In the genomic region with DNA sequence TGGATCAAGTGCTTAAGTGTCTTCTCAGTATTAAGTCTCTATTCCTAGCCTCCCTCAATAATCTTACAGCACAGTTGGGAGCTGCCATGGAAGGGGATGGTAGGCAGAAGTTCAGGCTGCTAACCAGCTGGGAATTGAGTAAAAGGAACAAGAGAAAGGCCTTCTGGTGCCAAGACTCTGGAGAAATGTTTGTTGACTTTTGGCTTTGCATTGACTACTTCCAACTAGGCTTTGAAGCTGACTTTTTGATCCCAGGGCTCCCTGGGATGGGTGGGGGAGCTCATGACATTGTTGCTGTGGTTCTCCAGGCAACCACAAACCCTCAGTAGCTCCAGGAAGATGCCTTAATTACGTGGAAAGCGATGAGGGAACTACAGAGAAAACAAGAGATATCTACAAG, we compare ENCODE assay signal across 19 cellular contexts.
DNase-seq lines count a peak whose midpoint lies in the region; ATAC-seq and TF ChIP-seq lines count a peak whose summit lies in the region.
"Had no signal": no experiment of that assay in that cellular context is flagged by ENCODE, and none has a peak within 500 bp of the region (broad histone marks: within the 10 kb centered on the region; RNA-seq: fewer than 3 reads in every experiment).

No MANE protein-coding gene starts in this region.

- no peaks in the 10 kb centered on the region for H3K9me3 ChIP-seq in right cardiac atrium (ENCODE audit: control insufficient read depth, low read length)
- H3K9me3 ChIP-seq in heart left ventricle, result no peaks in the 10 kb centered on the region
- no peaks in the 10 kb centered on the region for H3K9me3 ChIP-seq in liver (ENCODE audit: control insufficient read depth in 4 of 4, low read length in 3 of 4)
- H3K9me3 ChIP-seq: adrenal gland, spleen, upper lobe of left lung had no signal

- H3K36me3 ChIP-seq in heart left ventricle (no peaks in the 10 kb centered on the region), liver (ENCODE audit: control insufficient read depth in 4 of 4, insufficient read depth in 3 of 4, low read depth in 1 of 4, low read length in 3 of 4) (no peaks in the 10 kb centered on the region)
- H3K36me3 ChIP-seq: adrenal gland, spleen, upper lobe of left lung had no signal

- TF ChIP-seq RAD21 in liver (IDR thresholded peaks at IDR 0.05), result peak in 1 of 2 donors; percentile 20

- H3K27me3 ChIP-seq in right cardiac atrium (ENCODE audit: control insufficient read depth, insufficient read depth) (no peaks in the 10 kb centered on the region), heart left ventricle (no peaks in the 10 kb centered on the region), liver (ENCODE audit: control insufficient read depth in 4 of 4, insufficient read depth in 4 of 4, low read length in 3 of 4) (no peaks in the 10 kb centered on the region)
- H3K27me3 ChIP-seq: adrenal gland, spleen, upper lobe of left lung had no signal

- ATAC-seq in right cardiac atrium (peak; percentile 10 to 77), heart left ventricle (no peak)
- ATAC-seq: activated T-helper 17 cell treated with anti-CD3 and anti-CD28 coated beads, Interleukin-2, amount 50 U/mL, for 72 hours had no signal

- H3K27ac ChIP-seq in right cardiac atrium (ENCODE audit: low read length), result no peak overlapping the region
- no peak overlapping the region for H3K27ac ChIP-seq in heart left ventricle
- peak overlapping the region; percentile 44 to 79 for H3K27ac ChIP-seq in liver (ENCODE audit: low read depth in 1 of 2, low read length in 2 of 2)
- H3K27ac ChIP-seq: upper lobe of left lung had no signal

- TF ChIP-seq POLR2A in heart left ventricle (IDR thresholded peaks at IDR 0.05), result no peak

- TF ChIP-seq CTCF in heart left ventricle (IDR thresholded peaks at IDR 0.05) (no peak), cardiac fibroblast (IDR thresholded peaks at IDR 0.05; ENCODE audit: low read depth, low read length) (no peak), liver (IDR thresholded peaks at IDR 0.05; ENCODE audit: low read depth, low read length, missing input control) (no peak)

- intact Hi-C loops in right cardiac atrium (cut with DNase I) (loop anchor here (5.0 to 10.0 kb wide), 5 partner anchors 215 to 378 kb away; no protein-coding TSS in a partner anchor), heart left ventricle (cut with DNase I) (loop anchor here in 8 of 10 donors (2.0 to 10.0 kb wide), 12 partner anchors 218 to 825 kb away; no protein-coding TSS in a partner anchor)

- DNase-seq in right cardiac atrium (no peak), heart left ventricle (no peak), cardiac fibroblast (ENCODE audit: low read depth in 2 of 2) (peak; percentile 19 to 26), COR-L47 (lab: John Stamatoyannopoulos, UW) (no peak), putamen (ENCODE audit: low spot score) (no peak)
- DNase-seq in activated T-cell treated with anti-CD3 and anti-CD28 coated beads, Interleukin-2, amount 50 U/mL, for 1 hour, result no peak
- DNase-seq in NK-92 treated with Interleukin-12 subunit alpha and Interleukin-12 subunit beta, amount 100 ng/mL, for 24 hours (lab: John Stamatoyannopoulos, UW), result no peak
- DNase-seq: 8988T; CD4-positive, alpha-beta T cell; cortex of kidney; DMS79; kidney; NCI-H1105 treated with DMSO at 0.1 percent for 48 hours; occipital lobe; spleen; upper lobe of left lung had no signal

- peak overlapping the region in 1 of 2 donors; percentile 9 for H3K9ac ChIP-seq in liver (ENCODE audit: low read depth in 1 of 2, low read length in 2 of 2)

- 48% methylated on average over 2 of the region's 2 CpGs for WGBS in right cardiac atrium
- 57 to 75% (median 72%) methylated on average over 2 of the region's 2 CpGs for WGBS in heart left ventricle, 4 donors
- 22% methylated on average over 2 of the region's 2 CpGs for WGBS in liver

- H3K4me3 ChIP-seq in right cardiac atrium (ENCODE audit: low read length) (no peak overlapping the region), heart left ventricle (no peak overlapping the region), cardiac fibroblast (replicated peaks in 1 of 2; ENCODE audit: low read depth in 2 of 2, low read length in 2 of 2) (no peak overlapping the region), liver (ENCODE audit: low read depth in 1 of 3, low read length in 3 of 3) (peak overlapping the region in 2 of 3 donors; percentile 12 to 17)
- H3K4me3 ChIP-seq: adrenal gland, spleen, upper lobe of left lung had no signal

- H3K4me1 ChIP-seq in right cardiac atrium (ENCODE audit: control insufficient read depth, insufficient read depth, low read length) (peaks cover 8% of the 10 kb centered on the region), heart left ventricle (peaks cover 0 to 35% (median 13%) of the 10 kb centered on the region in 12 donors), liver (ENCODE audit: control insufficient read depth in 4 of 4, insufficient read depth in 4 of 4, low read length in 3 of 4) (peaks cover 11 to 61% (median 51%) of the 10 kb centered on the region in 4 donors)
- H3K4me1 ChIP-seq: adrenal gland had no signal

TF ChIP-seq in liver, 16 proteins besides CTCF, POLR2A, EP300 and RAD21:
- TF ChIP-seq, protein P1, sequence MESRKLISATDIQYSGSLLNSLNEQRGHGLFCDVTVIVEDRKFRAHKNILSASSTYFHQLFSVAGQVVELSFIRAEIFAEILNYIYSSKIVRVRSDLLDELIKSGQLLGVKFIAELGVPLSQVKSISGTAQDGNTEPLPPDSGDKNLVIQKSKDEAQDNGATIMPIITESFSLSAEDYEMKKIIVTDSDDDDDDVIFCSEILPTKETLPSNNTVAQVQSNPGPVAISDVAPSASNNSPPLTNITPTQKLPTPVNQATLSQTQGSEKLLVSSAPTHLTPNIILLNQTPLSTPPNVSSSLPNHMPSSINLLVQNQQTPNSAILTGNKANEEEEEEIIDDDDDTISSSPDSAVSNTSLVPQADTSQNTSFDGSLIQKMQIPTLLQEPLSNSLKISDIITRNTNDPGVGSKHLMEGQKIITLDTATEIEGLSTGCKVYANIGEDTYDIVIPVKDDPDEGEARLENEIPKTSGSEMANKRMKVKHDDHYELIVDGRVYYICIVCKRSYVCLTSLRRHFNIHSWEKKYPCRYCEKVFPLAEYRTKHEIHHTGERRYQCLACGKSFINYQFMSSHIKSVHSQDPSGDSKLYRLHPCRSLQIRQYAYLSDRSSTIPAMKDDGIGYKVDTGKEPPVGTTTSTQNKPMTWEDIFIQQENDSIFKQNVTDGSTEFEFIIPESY (IDR thresholded peaks at IDR 0.05), result no peak
- TF ChIP-seq EGR1 (IDR thresholded peaks at IDR 0.05; ENCODE audit: low read depth in 2 of 2), result no peak
- peak; percentile 57 to 59 for TF ChIP-seq HNF4A (conservative IDR thresholded peaks at IDR 0.05)
- TF ChIP-seq SP1 (IDR thresholded peaks at IDR 0.05), result peak; percentile 73
- peak in 1 of 2 donors; percentile 14 for TF ChIP-seq JUND (IDR thresholded peaks at IDR 0.05)
- peak; percentile 42 to 57 for TF ChIP-seq RXRA (IDR thresholded peaks at IDR 0.05)
- TF ChIP-seq FOXA2 (IDR thresholded peaks at IDR 0.05), result peak; percentile 68

Comparison
In these comparisons a context has a peak if more than half of its experiments do, and no peak if none do; other contexts are left out.
1. ATAC-seq: peak in right cardiac atrium (2 of 2); none in heart left ventricle (0 of 4).
2. DNase-seq: peak in cardiac fibroblast (2 of 2); none in right cardiac atrium (0 of 3), heart left ventricle (0 of 5), activated T-cell treated with anti-CD3 and anti-CD28 coated beads, Interleukin-2, amount 50 U/mL, for 1 hour (single experiment), NK-92 treated with Interleukin-12 subunit alpha and Interleukin-12 subunit beta, amount 100 ng/mL, for 24 hours (single experiment), COR-L47 (single experiment) and putamen (single experiment).
3. H3K27ac ChIP-seq: peak in liver (2 of 2); none in right cardiac atrium (single experiment) and heart left ventricle (0 of 12).
4. H3K4me3 ChIP-seq: peak in liver (2 of 3); none in right cardiac atrium (single experiment), heart left ventricle (0 of 12) and cardiac fibroblast (0 of 2).